25 cellular contexts compared by ENCODE assay signal in genomic region chr4:733631-733980, GRCh38. TPM values are rescaled to one million over a fixed set of nuclear protein-coding genes. Genes with fewer than 3 reads are reported as not detected.
"Had no signal": no experiment of that assay in that cellular context is flagged by ENCODE, and none has a peak within 500 bp of the region (broad histone marks: within the 10 kb centered on the region; RNA-seq: fewer than 3 reads in every experiment).

No MANE protein-coding gene starts in this region.

- DNase-seq: dorsolateral prefrontal cortex; effector CD4-positive, alpha-beta T cell; foreskin fibroblast; gastrocnemius medialis; kidney; mesendoderm; midbrain; naive thymus-derived CD4-positive, alpha-beta T cell; retina; stimulated activated CD4-positive, alpha-beta T cell treated with anti-CD3 and anti-CD28 coated beads, Interleukin-2, amount 100 ng/mL, for 24 hours; stimulated activated CD4-positive, alpha-beta T cell treated with anti-CD3 and anti-CD28 coated beads, Interleukin-4, amount 100 ng/mL, for 24 hours; stimulated activated naive CD8-positive, alpha-beta T cell treated with anti-CD3 and anti-CD28 coated beads, Interleukin-15, Interleukin-2, amounts not matched to agents 100 U/mL and 50 U/mL, for 24 hours; testis; tibial artery; uterus had no signal

- H3K4me3 Mint-ChIP-seq: naive thymus-derived CD4-positive, alpha-beta T cell; stimulated activated memory B cell treated with anti-CD40 and anti-IgM and Interleukin-4, amounts not matched to agents 10 μg/mL and 1 μg/mL and 100 μg/mL, for 72 hours had no signal

- H3K4me1 ChIP-seq: gastrocnemius medialis, heart left ventricle, pancreas, testis, tibial artery, upper lobe of left lung, uterus had no signal

- H3K27me3 ChIP-seq: dorsolateral prefrontal cortex, gastrocnemius medialis, heart left ventricle, hepatocyte, neutrophil, pancreas, testis, tibial artery, upper lobe of left lung, uterus had no signal

- H3K9me3 Mint-ChIP-seq: naive thymus-derived CD4-positive, alpha-beta T cell; stimulated activated memory B cell treated with anti-CD40 and anti-IgM and Interleukin-4, amounts not matched to agents 10 μg/mL and 1 μg/mL and 100 μg/mL, for 72 hours had no signal

- H3K27ac ChIP-seq: dorsolateral prefrontal cortex, epithelial cell of prostate, gastrocnemius medialis, heart left ventricle, hepatocyte, neutrophil, pancreas, testis, tibial artery, upper lobe of left lung, uterus had no signal

- H3K9me3 ChIP-seq: gastrocnemius medialis, heart left ventricle, neutrophil, pancreas, testis, tibial artery, upper lobe of left lung, uterus had no signal

- ATAC-seq: gastrocnemius medialis; left lobe of liver; naive thymus-derived CD4-positive, alpha-beta T cell; stimulated activated naive CD8-positive, alpha-beta T cell treated with anti-CD3 and anti-CD28 coated beads, Interleukin-15, Interleukin-2, amounts not matched to agents 100 U/mL and 50 U/mL, for 24 hours had no signal

- H3K4me2 ChIP-seq: hepatocyte, smooth muscle cell had no signal

- H3K27ac Mint-ChIP-seq: stimulated activated memory B cell treated with anti-CD40 and anti-IgM and Interleukin-4, amounts not matched to agents 10 μg/mL and 1 μg/mL and 100 μg/mL, for 72 hours had no signal

- H3K36me3 ChIP-seq: uterus had no signal

- H2AFZ ChIP-seq: hepatocyte had no signal

- H3K27me3 Mint-ChIP-seq: naive thymus-derived CD4-positive, alpha-beta T cell; stimulated activated memory B cell treated with anti-CD40 and anti-IgM and Interleukin-4, amounts not matched to agents 10 μg/mL and 1 μg/mL and 100 μg/mL, for 72 hours had no signal

- H3K4me1 Mint-ChIP-seq: stimulated activated memory B cell treated with anti-CD40 and anti-IgM and Interleukin-4, amounts not matched to agents 10 μg/mL and 1 μg/mL and 100 μg/mL, for 72 hours had no signal

- H3K4me3 ChIP-seq: dorsolateral prefrontal cortex, gastrocnemius medialis, heart left ventricle, hepatocyte, pancreas, smooth muscle cell, testis, tibial artery, upper lobe of left lung, uterus had no signal

RNA-seq across cellular contexts. Expression of gene SLC49A3, which starts 44.7 kb away (rescaled TPM):
- polyA plus RNA-seq: naive thymus-derived CD4-positive, alpha-beta T cell; neural cell had no signal
